ENCODE assay signal across 8 cellular contexts in genomic region chrX:40952855-40953254, GRCh38.
DNase-seq lines count a peak whose midpoint lies in the region; FAIRE-seq and TF ChIP-seq lines count a peak whose summit lies in the region.
"Had no signal": no experiment of that assay in that cellular context is flagged by ENCODE, and none has a peak within 500 bp of the region (broad histone marks: within the 10 kb centered on the region; RNA-seq: fewer than 3 reads in every experiment).

No MANE protein-coding gene starts in this region.

- peak; percentile 78 for FAIRE-seq in GM18507 (lab: Jason Lieb, UNC)

- H3K36me3 Mint-ChIP-seq in dendritic cell treated with granulocyte-macrophage colony-stimulating factor and Interleukin-4, amounts not matched to agents 40 ng/mL and 50 ng/mL, for 4 days (ENCODE audit: low read depth): no peaks in the 10 kb centered on the region

- no peaks in the 10 kb centered on the region for H3K27me3 ChIP-seq in BE2C

- no peak overlapping the region for H3K27ac Mint-ChIP-seq in dendritic cell treated with granulocyte-macrophage colony-stimulating factor and Interleukin-4, amounts not matched to agents 40 ng/mL and 50 ng/mL, for 4 days

- H3K36me3 ChIP-seq in BE2C: no peaks in the 10 kb centered on the region

- no peak overlapping the region for H3K4me3 ChIP-seq in BE2C (ENCODE audit: low read depth, low read length)

- no peaks in the 10 kb centered on the region for H3K4me1 ChIP-seq in BE2C

- H3K27me3 Mint-ChIP-seq in dendritic cell treated with granulocyte-macrophage colony-stimulating factor and Interleukin-4, amounts not matched to agents 40 ng/mL and 50 ng/mL, for 4 days: no peaks in the 10 kb centered on the region

- peaks cover 38% of the 10 kb centered on the region for H3K4me1 Mint-ChIP-seq in dendritic cell treated with granulocyte-macrophage colony-stimulating factor and Interleukin-4, amounts not matched to agents 40 ng/mL and 50 ng/mL, for 4 days (ENCODE audit: low read depth)

- no peak for TF ChIP-seq CTCF in BE2C (IDR thresholded peaks at IDR 0.05; ENCODE audit: low read depth, low read length)

- intact Hi-C loops in dendritic cell treated with granulocyte-macrophage colony-stimulating factor and Interleukin-4, amounts not matched to agents 40 ng/mL and 50 ng/mL, for 4 days (cut with micrococcal nuclease): loop anchor here (10.0 kb wide), 1 partner anchor 62 kb away; no protein-coding TSS in a partner anchor

- DNase-seq in GM18507 (ENCODE audit: extremely low spot score, insufficient read length, low read depth): no peak
- peak; percentile 63 for DNase-seq in M059J (ENCODE audit: low read depth)
- DNase-seq in renal cortical epithelial cell (ENCODE audit: low read depth): peak; percentile 45
- DNase-seq in amygdala (lab: John Stamatoyannopoulos, UW): no peak
- DNase-seq in BE2C: no peak
- DNase-seq in HuH-7.5 (ENCODE audit: low spot score): no peak
- DNase-seq: activated CD8-positive, alpha-beta memory T cell treated with anti-CD3 and anti-CD28 coated beads for 24 hours had no signal

- no peaks in the 10 kb centered on the region for H3K9me3 ChIP-seq in BE2C

- H3K9me3 Mint-ChIP-seq in dendritic cell treated with granulocyte-macrophage colony-stimulating factor and Interleukin-4, amounts not matched to agents 40 ng/mL and 50 ng/mL, for 4 days: no peaks in the 10 kb centered on the region

- H3K4me3 Mint-ChIP-seq in dendritic cell treated with granulocyte-macrophage colony-stimulating factor and Interleukin-4, amounts not matched to agents 40 ng/mL and 50 ng/mL, for 4 days: peak overlapping the region; percentile 30

Comparison
In these comparisons a context has a peak if more than half of its experiments do, and no peak if none do; other contexts are left out.
1. DNase-seq: peak in M059J (single experiment) and renal cortical epithelial cell (single experiment); none in GM18507 (single experiment), amygdala (0 of 56), BE2C (single experiment) and HuH-7.5 (single experiment).